19 cellular contexts compared by ENCODE assay signal in genomic region chr1:205061227-205061626, GRCh38. TPM values are rescaled to one million over a fixed set of nuclear protein-coding genes. Genes with fewer than 3 reads are reported as not detected.
DNase-seq lines count a peak whose midpoint lies in the region; ATAC-seq and TF ChIP-seq lines count a peak whose summit lies in the region.
"Had no signal": no experiment of that assay in that cellular context is flagged by ENCODE, and none has a peak within 500 bp of the region (broad histone marks: within the 10 kb centered on the region; RNA-seq: fewer than 3 reads in every experiment).

No MANE protein-coding gene starts in this region.

- H3K36me3 ChIP-seq in sigmoid colon = no peaks in the 10 kb centered on the region
- H3K36me3 ChIP-seq: esophagus muscularis mucosa, gastrocnemius medialis, uterus had no signal

- H3K4me3 Mint-ChIP-seq in activated CD8-positive, alpha-beta memory T cell treated with anti-CD3 and anti-CD28 coated beads, Interleukin-2, amount 10 ng/mL, durations not matched to agents 7 days and 5 days = no peak overlapping the region
- no peak overlapping the region for H3K4me3 Mint-ChIP-seq in activated T-helper 2 cell treated with anti-CD3 and anti-CD28 coated beads, Interferon-gamma antibody, Interleukin-2, Interleukin-4, amounts not matched to agents 10 μg/mL and 5 μg/mL and 100 μg/mL, durations not matched to agents 14 hours and 24 hours and 36 hours (ENCODE audit: low read depth)
- H3K4me3 Mint-ChIP-seq: activated naive CD4-positive, alpha-beta T cell treated with anti-CD3 and anti-CD28 coated beads, Interleukin-2, amount 10 ng/mL, durations not matched to agents 7 days and 5 days; effector memory CD8-positive, alpha-beta T cell; HFFc6 had no signal

- H3K27ac Mint-ChIP-seq in activated CD8-positive, alpha-beta memory T cell treated with anti-CD3 and anti-CD28 coated beads, Interleukin-2, amount 10 ng/mL, durations not matched to agents 7 days and 5 days = no peak overlapping the region
- no peak overlapping the region for H3K27ac Mint-ChIP-seq in activated T-helper 2 cell treated with anti-CD3 and anti-CD28 coated beads, Interferon-gamma antibody, Interleukin-2, Interleukin-4, amounts not matched to agents 10 μg/mL and 5 μg/mL and 100 μg/mL, durations not matched to agents 14 hours and 24 hours and 36 hours
- H3K27ac Mint-ChIP-seq: activated naive CD4-positive, alpha-beta T cell treated with anti-CD3 and anti-CD28 coated beads, Interleukin-2, amount 10 ng/mL, durations not matched to agents 7 days and 5 days; effector memory CD8-positive, alpha-beta T cell; HFFc6 had no signal

- no peaks in the 10 kb centered on the region for H3K9me3 ChIP-seq in sigmoid colon
- H3K9me3 ChIP-seq: esophagus muscularis mucosa, gastrocnemius medialis, uterus had no signal

- H3K4me1 Mint-ChIP-seq in activated CD8-positive, alpha-beta memory T cell treated with anti-CD3 and anti-CD28 coated beads, Interleukin-2, amount 10 ng/mL, durations not matched to agents 7 days and 5 days = no peaks in the 10 kb centered on the region
- H3K4me1 Mint-ChIP-seq in activated T-helper 2 cell treated with anti-CD3 and anti-CD28 coated beads, Interferon-gamma antibody, Interleukin-2, Interleukin-4, amounts not matched to agents 10 μg/mL and 5 μg/mL and 100 μg/mL, durations not matched to agents 14 hours and 24 hours and 36 hours (ENCODE audit: low read depth) = no peaks in the 10 kb centered on the region
- H3K4me1 Mint-ChIP-seq: activated naive CD4-positive, alpha-beta T cell treated with anti-CD3 and anti-CD28 coated beads, Interleukin-2, amount 10 ng/mL, durations not matched to agents 7 days and 5 days had no signal

- H3K27me3 ChIP-seq in layer of hippocampus (ENCODE audit: control insufficient read depth, insufficient read depth, low read length) = no peaks in the 10 kb centered on the region
- no peaks in the 10 kb centered on the region for H3K27me3 ChIP-seq in sigmoid colon
- H3K27me3 ChIP-seq: gastrocnemius medialis, uterus had no signal

- H3K36me3 Mint-ChIP-seq in activated CD8-positive, alpha-beta memory T cell treated with anti-CD3 and anti-CD28 coated beads, Interleukin-2, amount 10 ng/mL, durations not matched to agents 7 days and 5 days = no peaks in the 10 kb centered on the region
- H3K36me3 Mint-ChIP-seq in activated T-helper 2 cell treated with anti-CD3 and anti-CD28 coated beads, Interferon-gamma antibody, Interleukin-2, Interleukin-4, amounts not matched to agents 10 μg/mL and 5 μg/mL and 100 μg/mL, durations not matched to agents 14 hours and 24 hours and 36 hours (ENCODE audit: low read depth) = no peaks in the 10 kb centered on the region
- H3K36me3 Mint-ChIP-seq: activated naive CD4-positive, alpha-beta T cell treated with anti-CD3 and anti-CD28 coated beads, Interleukin-2, amount 10 ng/mL, durations not matched to agents 7 days and 5 days had no signal

- no peak overlapping the region for H3K4me3 ChIP-seq in sigmoid colon
- H3K4me3 ChIP-seq: esophagus muscularis mucosa, gastrocnemius medialis, uterus had no signal

- no peak for TF ChIP-seq EP300 in sigmoid colon (IDR thresholded peaks at IDR 0.05)

- intact Hi-C loops in sigmoid colon (cut with DNase I) = loop anchor here (1.0 kb wide), 1 partner anchor 71 kb away; no protein-coding TSS in a partner anchor
- intact Hi-C loops in activated T-helper 2 cell treated with anti-CD3 and anti-CD28 coated beads, Interferon-gamma antibody, Interleukin-2, Interleukin-4, amounts not matched to agents 10 μg/mL and 5 μg/mL and 100 μg/mL, durations not matched to agents 14 hours and 24 hours and 36 hours (cut with micrococcal nuclease) = loop anchor here (1.0 kb wide), 1 partner anchor 72 kb away; no protein-coding TSS in a partner anchor

- H3K9me3 Mint-ChIP-seq in activated CD8-positive, alpha-beta memory T cell treated with anti-CD3 and anti-CD28 coated beads, Interleukin-2, amount 10 ng/mL, durations not matched to agents 7 days and 5 days (ENCODE audit: low read depth) = no peaks in the 10 kb centered on the region
- no peaks in the 10 kb centered on the region for H3K9me3 Mint-ChIP-seq in activated T-helper 2 cell treated with anti-CD3 and anti-CD28 coated beads, Interferon-gamma antibody, Interleukin-2, Interleukin-4, amounts not matched to agents 10 μg/mL and 5 μg/mL and 100 μg/mL, durations not matched to agents 14 hours and 24 hours and 36 hours
- H3K9me3 Mint-ChIP-seq: activated naive CD4-positive, alpha-beta T cell treated with anti-CD3 and anti-CD28 coated beads, Interleukin-2, amount 10 ng/mL, durations not matched to agents 7 days and 5 days; effector memory CD8-positive, alpha-beta T cell; HFFc6 had no signal

- peak; percentile 12 for ATAC-seq in activated CD8-positive, alpha-beta memory T cell treated with anti-CD3 and anti-CD28 coated beads, Interleukin-2, amount 10 ng/mL, durations not matched to agents 7 days and 5 days
- no peak for ATAC-seq in GM21786 (IDR thresholded peaks at IDR 0.05; ENCODE audit: unreplicated experiment)

- WGBS in sigmoid colon, 2 donors = 81 to 88% methylated on average over 14 of the region's 14 CpGs

- H3K27ac ChIP-seq in VCaP (peak overlapping the region; percentile 38; the same call in 1 of the 2 replicates), layer of hippocampus (ENCODE audit: low read depth, low read length) (peak overlapping the region; percentile 73), sigmoid colon (no peak overlapping the region)
- H3K27ac ChIP-seq: esophagus muscularis mucosa, gastrocnemius medialis, HL-60, uterus had no signal

- no peaks in the 10 kb centered on the region for H3K27me3 Mint-ChIP-seq in activated CD8-positive, alpha-beta memory T cell treated with anti-CD3 and anti-CD28 coated beads, Interleukin-2, amount 10 ng/mL, durations not matched to agents 7 days and 5 days
- H3K27me3 Mint-ChIP-seq in activated T-helper 2 cell treated with anti-CD3 and anti-CD28 coated beads, Interferon-gamma antibody, Interleukin-2, Interleukin-4, amounts not matched to agents 10 μg/mL and 5 μg/mL and 100 μg/mL, durations not matched to agents 14 hours and 24 hours and 36 hours (ENCODE audit: low read depth) = no peaks in the 10 kb centered on the region
- H3K27me3 Mint-ChIP-seq: effector memory CD8-positive, alpha-beta T cell had no signal

- TF ChIP-seq CTCF in VCaP (conservative IDR thresholded peaks at IDR 0.05) = no peak
- no peak for TF ChIP-seq CTCF in sigmoid colon (IDR thresholded peaks at IDR 0.05)

- CTCF ChIA-PET in activated CD8-positive, alpha-beta memory T cell treated with anti-CD3 and anti-CD28 coated beads, Interleukin-2, amount 10 ng/mL, durations not matched to agents 7 days and 5 days (lab: Charles Lee) = interaction anchor here (0.6 to 3.9 kb wide), 55 partner anchors 10 to 293 kb away, joined by 3 to 103 read pairs (median 5); partner anchors contain the start of genes RBBP5 and TMEM81

- no peak for DNase-seq in activated CD8-positive, alpha-beta memory T cell treated with anti-CD3 and anti-CD28 coated beads, Interleukin-2, amount 10 ng/mL, durations not matched to agents 7 days and 5 days
- no peak for DNase-seq in activated CD8-positive, alpha-beta memory T cell treated with anti-CD3 and anti-CD28 coated beads, Interleukin-2, amount 50 U/mL, for 48 hours
- DNase-seq in sigmoid colon (peak; percentile 62), T-helper 1 cell (no peak)
- DNase-seq in activated T-helper 2 cell treated with anti-CD3 and anti-CD28 coated beads, Interferon-gamma antibody, Interleukin-2, Interleukin-4, amounts not matched to agents 10 μg/mL and 5 μg/mL and 100 μg/mL, durations not matched to agents 14 hours and 24 hours and 36 hours (ENCODE audit: low spot score) = no peak

- no peak for TF ChIP-seq POLR2A in sigmoid colon (IDR thresholded peaks at IDR 0.05)

- peaks cover 0 to 8% (median 7%) of the 10 kb centered on the region in 4 donors for H3K4me1 ChIP-seq in sigmoid colon
- H3K4me1 ChIP-seq: gastrocnemius medialis, uterus had no signal

RNA-seq across cellular contexts. Expression of gene CNTN2, which starts 18.2 kb away (rescaled TPM):
- not detected for total RNA-seq in activated CD8-positive, alpha-beta memory T cell treated with anti-CD3 and anti-CD28 coated beads, Interleukin-2, amount 10 ng/mL, durations not matched to agents 7 days and 5 days
- 1 to 10 TPM; 1.8 to 4.4 (median 3.4) TPM for total RNA-seq in sigmoid colon
- polyA plus RNA-seq in sigmoid colon = 1 to 10 TPM in 1 of 3 donors, under 1 TPM in 1, not detected in 1; 0.46 to 1.5 TPM
- not detected in 2 replicates for total RNA-seq in activated T-helper 2 cell treated with anti-CD3 and anti-CD28 coated beads, Interferon-gamma antibody, Interleukin-2, Interleukin-4, amounts not matched to agents 10 μg/mL and 5 μg/mL and 100 μg/mL, durations not matched to agents 14 hours and 24 hours and 36 hours
- total RNA-seq: gastrocnemius medialis; HFFc6; OCI-LY7; pulmonary artery endothelial cell; T-helper 1 cell treated with Interleukin-12 subunit alpha and Interleukin-12 subunit beta and Interleukin-4 antibody, amounts not matched to agents 30 ng/mL and 1 ng/mL, for 36 hours had no signal
- polyA plus RNA-seq: BJ had no signal

RNA-seq across cellular contexts. Expression of gene TMEM81, which starts 23.0 kb away (rescaled TPM):
- 1 to 10 TPM; 2.3 to 3.0 TPM for total RNA-seq in activated CD8-positive, alpha-beta memory T cell treated with anti-CD3 and anti-CD28 coated beads, Interleukin-2, amount 10 ng/mL, durations not matched to agents 7 days and 5 days
- total RNA-seq in sigmoid colon = 1 to 10 TPM; 2.1 to 3.6 (median 2.7) TPM
- polyA plus RNA-seq in sigmoid colon = 1 to 10 TPM in 1 of 3 donors, under 1 TPM in 1, not detected in 1; 0.92 to 1.8 TPM
- 3.2 and 3.3 TPM in 2 replicates for total RNA-seq in activated T-helper 2 cell treated with anti-CD3 and anti-CD28 coated beads, Interferon-gamma antibody, Interleukin-2, Interleukin-4, amounts not matched to agents 10 μg/mL and 5 μg/mL and 100 μg/mL, durations not matched to agents 14 hours and 24 hours and 36 hours

Comparison
In these comparisons a context has a peak if more than half of its experiments do, and no peak if none do; other contexts are left out.
1. H3K27ac ChIP-seq: peak in VCaP (single experiment) and layer of hippocampus (single experiment); none in sigmoid colon (0 of 4).